ENCODE assay signal across 8 cellular contexts in genomic region chr20:31861346-31862156, GRCh38. TPM values are rescaled to one million over a fixed set of nuclear protein-coding genes. Genes with fewer than 3 reads are reported as not detected.
DNase-seq lines count a peak whose midpoint lies in the region; ATAC-seq and TF ChIP-seq lines count a peak whose summit lies in the region.

No MANE protein-coding gene starts in this region.

- H3K27me3 ChIP-seq in IMR-90 (ENCODE audit: control insufficient read depth, insufficient read depth, low read length) (peaks cover 85% of the 10 kb centered on the region), Peyer's patch (no peaks in the 10 kb centered on the region), trophoblast cell (ENCODE audit: insufficient read depth, low read length) (no peaks in the 10 kb centered on the region), transverse colon (peaks cover 35% of the 10 kb centered on the region)

- intact Hi-C loops in IMR-90 (cut with micrococcal nuclease) (no loop called here), transverse colon (cut with DNase I; ENCODE audit: low total_unique reads) (no loop called here)

- H2AK5ac ChIP-seq in IMR-90 (ENCODE audit: low read depth, low read length) (no peak overlapping the region), trophoblast cell (ENCODE audit: low read length) (no peak overlapping the region)

- H4K91ac ChIP-seq in IMR-90 (ENCODE audit: insufficient read depth, low read depth, low read length), result no peak overlapping the region
- H4K91ac ChIP-seq in trophoblast cell (ENCODE audit: low read depth, low read length), result no peak overlapping the region

- no peak overlapping the region for H3K14ac ChIP-seq in IMR-90 (replicated peaks; ENCODE audit: low read depth, low read length)
- peak overlapping the region; percentile 24 for H3K14ac ChIP-seq in trophoblast cell (ENCODE audit: low read length)

- no peak for TF ChIP-seq RAD21 in IMR-90 (IDR thresholded peaks at IDR 0.05; ENCODE audit: low read length)

- WGBS in IMR-90 (ENCODE audit: extremely low coverage in 2 of 2, insufficient read length in 1 of 2), 2 experiments, result 5% methylated on average over 30 of the region's 62 CpGs; no CpG with 5 or more reads in 1 of the 2 experiments
- WGBS in trophoblast cell (ENCODE audit: extremely low coverage, insufficient coverage, insufficient read length), result no CpG with 5 or more reads among the region's 62 CpGs
- WGBS in transverse colon (ENCODE audit: low coverage in 1 of 2), 2 donors, result 0 to 17% methylated on average over 1 to 20 of the region's 62 CpGs

- no peak overlapping the region for H3K56ac ChIP-seq in IMR-90 (ENCODE audit: extremely low read depth, insufficient read depth, low read length)

- no peak overlapping the region for H3K9ac ChIP-seq in IMR-90 (ENCODE audit: low read depth, low read length)
- H3K9ac ChIP-seq in trophoblast cell (ENCODE audit: low read length), result no peak overlapping the region

- H3K9me3 ChIP-seq in IMR-90 (ENCODE audit: control insufficient read depth, insufficient read depth, low read length), result no peaks in the 10 kb centered on the region
- H3K9me3 ChIP-seq in Peyer's patch, result no peaks in the 10 kb centered on the region
- H3K9me3 ChIP-seq in trophoblast cell (ENCODE audit: insufficient read depth, low read depth, low read length), result no peaks in the 10 kb centered on the region
- H3K9me3 ChIP-seq in transverse colon, result no peaks in the 10 kb centered on the region

- peak; percentile 80 for DNase-seq in GM03348 (ENCODE audit: low spot score)
- DNase-seq in IMR-90, result peak; percentile 36
- DNase-seq in Peyer's patch, result peak; percentile 47 to 84 (median 74)
- DNase-seq in activated effector memory CD4-positive, alpha-beta T cell treated with Interleukin-2 at 50 U/mL for 16 hours, result peak; percentile 45
- peak; percentile 69 for DNase-seq in glomerular visceral epithelial cell (ENCODE audit: extremely low spot score)
- DNase-seq in trophoblast cell, result peak; percentile 34 to 61
- DNase-seq in transverse colon, result peak; percentile 61

- ATAC-seq in IMR-90 (ENCODE audit: low read depth) (peak; percentile 94), GM21529 (IDR thresholded peaks at IDR 0.05; ENCODE audit: unreplicated experiment) (no peak)

- H2BK120ac ChIP-seq in IMR-90 (ENCODE audit: low read depth, low read length), result no peak overlapping the region
- H2BK120ac ChIP-seq in trophoblast cell (ENCODE audit: insufficient read depth, low read length, poor library complexity), result no peak overlapping the region

- H3K4me3 ChIP-seq in IMR-90 (ENCODE audit: insufficient read depth, low read depth, low read length), result peak overlapping the region; percentile 37
- peak overlapping the region; percentile 40 to 67 (median 62) for H3K4me3 ChIP-seq in Peyer's patch
- H3K4me3 ChIP-seq in trophoblast cell (ENCODE audit: low read depth, low read length), result peak overlapping the region; percentile 62
- H3K4me3 ChIP-seq in transverse colon, result peak overlapping the region; percentile 34 to 62 (median 48)

- POLR2A ChIA-PET in IMR-90 (lab: Charles Lee; ENCODE audit: unreplicated experiment), result no interaction called here

- H2BK20ac ChIP-seq in IMR-90 (ENCODE audit: low read depth, low read length), result no peak overlapping the region

- H3K23ac ChIP-seq in IMR-90 (ENCODE audit: low read depth, low read length) (no peak overlapping the region), trophoblast cell (ENCODE audit: low read length) (no peak overlapping the region)

- H4K8ac ChIP-seq in IMR-90 (ENCODE audit: low read depth in 2 of 2, low read length in 2 of 2) (no peak overlapping the region), trophoblast cell (ENCODE audit: low read depth, low read length) (peak overlapping the region; percentile 52)

- no peaks in the 10 kb centered on the region for H4K20me1 ChIP-seq in IMR-90 (ENCODE audit: insufficient read depth, low read length)

- H4K5ac ChIP-seq in IMR-90 (ENCODE audit: low read depth, low read length), result no peak overlapping the region

- TF ChIP-seq CTCF in IMR-90 (conservative IDR thresholded peaks at IDR 0.05; ENCODE audit: low read depth, low read length) (no peak), Peyer's patch (IDR thresholded peaks at IDR 0.05) (no peak), transverse colon (IDR thresholded peaks at IDR 0.05) (no peak)

- H2BK12ac ChIP-seq in trophoblast cell (ENCODE audit: low read length), result no peak overlapping the region

- no peaks in the 10 kb centered on the region; the same call in 1 of the 2 replicates for H3K9me1 ChIP-seq in IMR-90 (ENCODE audit: insufficient read depth, low read length)

- TF ChIP-seq EP300 in transverse colon (IDR thresholded peaks at IDR 0.05; ENCODE audit: low read depth), result no peak

- TF ChIP-seq POLR2A in IMR-90 (IDR thresholded peaks at IDR 0.05; ENCODE audit: low read depth, low read length) (no peak), Peyer's patch (IDR thresholded peaks at IDR 0.05) (no peak), transverse colon (IDR thresholded peaks at IDR 0.05) (no peak)

- H3K4me1 ChIP-seq in IMR-90 (ENCODE audit: control insufficient read depth, insufficient read depth, low read length) (peaks cover 2% of the 10 kb centered on the region; the same call in 1 of the 2 replicates), Peyer's patch (peaks cover 0 to 13% (median 9%) of the 10 kb centered on the region in 4 donors), trophoblast cell (ENCODE audit: control insufficient read depth in 1 of 2, insufficient read depth in 2 of 2, low read length in 2 of 2) (peaks cover 12 to 14% of the 10 kb centered on the region in 2 experiments), transverse colon (peaks cover 10 to 19% (median 14%) of the 10 kb centered on the region in 4 donors)

- in situ Hi-C loops in IMR-90 (cut with MboI; ENCODE audit: low sequenced_read_pairs), result no loop called here
- in situ Hi-C loops in transverse colon (cut with MboI; ENCODE audit: low pct_ligation_motif_present in 1 of 4, low pct_unique_long_range_greater_than_20kb in 1 of 4, low sequenced_read_pairs in 3 of 4), result no loop called here

- dilution Hi-C loops in IMR-90 (cut with HindIII; ENCODE audit: low sequenced_read_pairs, unreplicated experiment), result no loop called here

- no peak overlapping the region for H4K12ac ChIP-seq in trophoblast cell (ENCODE audit: low read depth, low read length)

- no TSS peak for BruUV-seq in IMR-90 (replicated peaks; lab: Mats Ljungman, UMichigan)

- no peak overlapping the region for H2AK9ac ChIP-seq in IMR-90 (replicated peaks; ENCODE audit: low read depth, low read length, poor library complexity)

- H2BK15ac ChIP-seq in IMR-90 (ENCODE audit: low read depth, low read length), result no peak overlapping the region

- H3K4me2 ChIP-seq in IMR-90 (ENCODE audit: low read depth, low read length) (peak overlapping the region; percentile 78), trophoblast cell (ENCODE audit: low read length) (peak overlapping the region; percentile 87)

- CTCF ChIA-PET in IMR-90 (lab: Yijun Ruan, JAX), result no interaction called here

- no peak overlapping the region for H3K4ac ChIP-seq in IMR-90 (ENCODE audit: low read depth, low read length)
- no peak overlapping the region for H3K4ac ChIP-seq in trophoblast cell (ENCODE audit: low read depth, low read length)

- H3K79me2 ChIP-seq in trophoblast cell (ENCODE audit: control insufficient read depth, insufficient read depth, low read length, poor library complexity), result no peaks in the 10 kb centered on the region

- H2AFZ ChIP-seq in IMR-90 (replicated peaks; ENCODE audit: low read length, poor library complexity) (peak overlapping the region; percentile 85), trophoblast cell (ENCODE audit: insufficient read depth, low read length, poor library complexity) (peak overlapping the region; percentile 59)

- H3K36me3 ChIP-seq in IMR-90 (ENCODE audit: control insufficient read depth, insufficient read depth, low read length), result no peaks in the 10 kb centered on the region
- H3K36me3 ChIP-seq in Peyer's patch, result no peaks in the 10 kb centered on the region
- H3K36me3 ChIP-seq in trophoblast cell (ENCODE audit: control insufficient read depth in 1 of 2, insufficient read depth in 2 of 2, low read length in 2 of 2), result no peaks in the 10 kb centered on the region
- H3K36me3 ChIP-seq in transverse colon, result no peaks in the 10 kb centered on the region

- H2BK5ac ChIP-seq in IMR-90 (ENCODE audit: low read depth, low read length, poor library complexity, severe bottlenecking) (no peak overlapping the region), trophoblast cell (ENCODE audit: low read depth, low read length, poor library complexity) (no peak overlapping the region)

- H3K27ac ChIP-seq in IMR-90 (ENCODE audit: insufficient read depth, low read length) (no peak overlapping the region), Peyer's patch (peak overlapping the region in 1 of 4 donors; percentile 41), trophoblast cell (ENCODE audit: low read depth, low read length) (no peak overlapping the region), transverse colon (no peak overlapping the region)

- no peaks in the 10 kb centered on the region for H3K79me1 ChIP-seq in IMR-90 (ENCODE audit: low read depth in 1 of 2, low read length in 2 of 2)
- no peaks in the 10 kb centered on the region for H3K79me1 ChIP-seq in trophoblast cell (ENCODE audit: low read length)

- H3K18ac ChIP-seq in IMR-90 (ENCODE audit: low read depth, low read length), result no peak overlapping the region
- H3K18ac ChIP-seq in trophoblast cell (ENCODE audit: low read length), result no peak overlapping the region

RNA-seq across cellular contexts. Expression of gene DUSP15, which starts 8.8 kb away (rescaled TPM):
- total RNA-seq in IMR-90 (2012; rRNA removed), result not detected in 2 replicates
- polyA plus RNA-seq in IMR-90 (2012; rRNA removed), result not detected in 2 replicates
- not detected in 2 replicates for polyA plus RNA-seq in IMR-90 (2012; cell fraction: cytosol; rRNA removed)
- polyA plus RNA-seq in IMR-90 (2012; cell fraction: nucleus; rRNA removed; ENCODE audit: low replicate concordance), result not detected in 2 replicates
- total RNA-seq in Peyer's patch, result 10 to 100 TPM in 1 of 4 donors, 1 to 10 TPM in 2, under 1 TPM in 1; 0.53 to 19.8 (median 2.3) TPM
- polyA plus RNA-seq in trophoblast cell (2013), result 0.24 and 0.41 TPM in 2 replicates
- total RNA-seq in transverse colon, result 1 to 10 TPM in 1 of 4 donors, not detected in 3; 1.1 TPM

RNA-seq across cellular contexts. Expression of gene TTLL9, which starts 8.9 kb away (rescaled TPM):
- total RNA-seq in IMR-90 (2012; rRNA removed) (not detected in 2 replicates), Peyer's patch (1 to 10 TPM in 1 of 4 donors, under 1 TPM in 1, not detected in 2; 0.47 to 1.7 TPM), transverse colon (not detected)
- polyA plus RNA-seq in IMR-90 (2012; rRNA removed), result not detected in 2 replicates
- polyA plus RNA-seq in IMR-90 (2012; cell fraction: cytosol; rRNA removed), result not detected in 2 replicates
- polyA plus RNA-seq in IMR-90 (2012; cell fraction: nucleus; rRNA removed; ENCODE audit: low replicate concordance), result 0.05 TPM in 1 of 2 replicates, not detected in the other
- polyA plus RNA-seq in trophoblast cell (2013), result 0.03 and 0.07 TPM in 2 replicates

RNA-seq across cellular contexts. Expression of gene FOXS1, which starts 16.1 kb away (rescaled TPM):
- total RNA-seq in IMR-90 (2012; rRNA removed), result not detected in 2 replicates
- polyA plus RNA-seq in IMR-90 (2012; rRNA removed), result not detected in 2 replicates
- 0.02 TPM in 1 of 2 replicates, not detected in the other for polyA plus RNA-seq in IMR-90 (2012; cell fraction: cytosol; rRNA removed)
- not detected in 2 replicates for polyA plus RNA-seq in IMR-90 (2012; cell fraction: nucleus; rRNA removed; ENCODE audit: low replicate concordance)
- total RNA-seq in Peyer's patch, result not detected
- polyA plus RNA-seq in trophoblast cell (2013), result 0.57 and 0.71 TPM in 2 replicates
- under 1 TPM in 1 of 4 donors, not detected in 3; 0.55 TPM for total RNA-seq in transverse colon

RNA-seq across cellular contexts. Expression of gene MYLK2, which starts 42.4 kb away (rescaled TPM):
- 0.18 and 0.28 TPM in 2 replicates for total RNA-seq in IMR-90 (2012; rRNA removed)
- 0.19 and 0.27 TPM in 2 replicates for polyA plus RNA-seq in IMR-90 (2012; rRNA removed)
- 0.05 and 0.06 TPM in 2 replicates for polyA plus RNA-seq in IMR-90 (2012; cell fraction: cytosol; rRNA removed)
- polyA plus RNA-seq in IMR-90 (2012; cell fraction: nucleus; rRNA removed; ENCODE audit: low replicate concordance), result 0.58 and 1.3 TPM in 2 replicates
- total RNA-seq in Peyer's patch, result under 1 TPM in 1 of 4 donors, not detected in 3; 0.57 TPM
- polyA plus RNA-seq in trophoblast cell (2013), result 0.12 and 0.19 TPM in 2 replicates
- under 1 TPM in 1 of 4 donors, not detected in 3; 0.16 TPM for total RNA-seq in transverse colon
